8 cellular contexts compared by ENCODE assay signal in the genomic region with DNA sequence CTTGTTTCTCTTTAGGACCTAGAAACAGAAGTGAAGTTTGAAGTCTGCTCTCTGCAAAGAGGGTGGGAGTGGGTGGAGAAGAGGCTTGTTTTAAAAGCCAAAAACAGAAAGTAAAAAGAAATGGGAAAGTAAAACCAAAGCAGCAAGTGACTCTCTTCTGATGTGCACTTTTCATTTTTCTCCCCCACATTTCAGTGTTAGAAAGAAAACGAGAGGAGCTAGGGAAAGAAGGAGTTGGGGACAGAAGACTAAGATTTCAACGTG. TPM values are rescaled to one million over a fixed set of nuclear protein-coding genes. Genes with fewer than 3 reads are reported as not detected.
A peak's percentile ranks its signal among the peaks of the same experiment; 100 is the strongest.
DNase-seq lines count a peak whose midpoint lies in the region; ATAC-seq and TF ChIP-seq lines count a peak whose summit lies in the region.

No MANE protein-coding gene starts in this region.

- TF ChIP-seq CTCF in RWPE2 (IDR thresholded peaks at IDR 0.05; ENCODE audit: poor library complexity, severe bottlenecking) (no peak), left lung (IDR thresholded peaks at IDR 0.05) (no peak)

- peaks cover 27% of the 10 kb centered on the region for H3K4me1 ChIP-seq in RWPE2 (ENCODE audit: insufficient read depth, poor library complexity, severe bottlenecking)
- H3K4me1 ChIP-seq in left lung, result peaks cover 0 to 18% of the 10 kb centered on the region in 2 donors
- H3K4me1 ChIP-seq in effector memory CD4-positive, alpha-beta T cell (ENCODE audit: control insufficient read depth, insufficient read depth, low read length, poor library complexity, severe bottlenecking), result no peaks in the 10 kb centered on the region

- H3K4me3 ChIP-seq in H7 (ENCODE audit: insufficient read depth, low read depth, low read length), result peak overlapping the region; percentile 53; the same call in 1 of the 2 replicates
- H3K4me3 ChIP-seq in RWPE2 (ENCODE audit: severe bottlenecking), result peak overlapping the region; percentile 69
- H3K4me3 ChIP-seq in left lung, result peak overlapping the region in 1 of 2 donors; percentile 40
- no peak overlapping the region for H3K4me3 ChIP-seq in effector memory CD4-positive, alpha-beta T cell (ENCODE audit: insufficient read depth, low read depth, low read length, poor library complexity, severe bottlenecking)

- DNase-seq in H7 (no peak), RWPE2 (ENCODE audit: low spot score) (no peak), left lung (no peak), COR-L47 (lab: John Stamatoyannopoulos, UW) (no peak), NCI-H526 (lab: John Stamatoyannopoulos, UW) (no peak), NCI-H526 treated with DMSO at 0.1 percent for 48 hours (lab: John Stamatoyannopoulos, UW) (no peak)
- DNase-seq in effector memory CD4-positive, alpha-beta T cell, result no peak

- intact Hi-C loops in left lung (cut with DNase I), result no loop called here

- H3K9me3 ChIP-seq in RWPE2 (ENCODE audit: severe bottlenecking), result no peaks in the 10 kb centered on the region
- H3K9me3 ChIP-seq in left lung, result no peaks in the 10 kb centered on the region
- no peaks in the 10 kb centered on the region for H3K9me3 ChIP-seq in effector memory CD4-positive, alpha-beta T cell (ENCODE audit: control insufficient read depth, low read length)

- ATAC-seq in GM18517 (IDR thresholded peaks at IDR 0.05; ENCODE audit: unreplicated experiment) (peak; percentile 53), RWPE2 (ENCODE audit: low read depth) (no peak), left lung (peak; percentile 10)

- H3K27me3 ChIP-seq in H7 (ENCODE audit: control insufficient read depth, insufficient read depth, low read length), result peaks cover 55% of the 10 kb centered on the region
- no peaks in the 10 kb centered on the region for H3K27me3 ChIP-seq in RWPE2 (ENCODE audit: insufficient read depth, poor library complexity, severe bottlenecking)
- peaks cover 13 to 49% of the 10 kb centered on the region in 2 donors for H3K27me3 ChIP-seq in left lung
- peaks cover 4% of the 10 kb centered on the region for H3K27me3 ChIP-seq in effector memory CD4-positive, alpha-beta T cell (replicated peaks; ENCODE audit: control insufficient read depth, insufficient read depth, low read length, poor library complexity, severe bottlenecking)

- H3K27ac ChIP-seq in RWPE2 (ENCODE audit: poor library complexity, severe bottlenecking) (peak overlapping the region; percentile 95), left lung (peak overlapping the region in 1 of 2 donors; percentile 37)
- H3K27ac ChIP-seq in effector memory CD4-positive, alpha-beta T cell (ENCODE audit: insufficient read depth, low read length, poor library complexity, severe bottlenecking), result no peak overlapping the region

- H3K36me3 ChIP-seq in H7 (replicated peaks; ENCODE audit: control insufficient read depth, insufficient read depth, low read length) (no peaks in the 10 kb centered on the region), RWPE2 (ENCODE audit: low read depth) (peaks cover 39% of the 10 kb centered on the region), left lung (no peaks in the 10 kb centered on the region)
- H3K36me3 ChIP-seq in effector memory CD4-positive, alpha-beta T cell (ENCODE audit: control insufficient read depth, insufficient read depth, low read length), result no peaks in the 10 kb centered on the region

RNA-seq across cellular contexts. Expression of gene C6orf141, which starts 1.3 kb away (rescaled TPM):
- 7.5 and 8.7 TPM in 2 replicates for total RNA-seq in H7 (2014; rRNA removed; shearing (Covaris generic))
- total RNA-seq in left lung, result 1 to 10 TPM; 7.0 to 10.0 TPM

RNA-seq across cellular contexts. Expression of gene GLYATL3, which starts 52.1 kb away (rescaled TPM):
- total RNA-seq in H7 (2014; rRNA removed; shearing (Covaris generic)), result not detected in 2 replicates
- not detected for total RNA-seq in left lung
